Comparison of ENCODE assay signal across 8 cellular contexts in genomic region chr7:4745265-4745919, GRCh38. TPM values are rescaled to one million over a fixed set of nuclear protein-coding genes. Genes with fewer than 3 reads are reported as not detected.
DNase-seq lines count a peak whose midpoint lies in the region; ATAC-seq and TF ChIP-seq lines count a peak whose summit lies in the region.

No MANE protein-coding gene starts in this region.

- ATAC-seq in GM18502 (IDR thresholded peaks at IDR 0.05; ENCODE audit: poor library complexity, unreplicated experiment) (peak; percentile 26), HG02970 (IDR thresholded peaks at IDR 0.05; ENCODE audit: low FRiP score, unreplicated experiment) (peak; percentile 25), upper lobe of right lung (no peak)
- ATAC-seq in activated T-cell treated with anti-CD3 and anti-CD28 coated beads, Interleukin-2, amount 50 U/mL, for 4 hours: peak; percentile 21 to 25

- no peaks in the 10 kb centered on the region for H3K9me3 Mint-ChIP-seq in activated T-cell treated with anti-CD3 and anti-CD28 coated beads, Interleukin-2, amount 50 U/mL, for 4 hours

- no peaks in the 10 kb centered on the region for H3K9me3 ChIP-seq in liver (ENCODE audit: control insufficient read depth in 4 of 4, low read length in 3 of 4)
- H3K9me3 ChIP-seq in upper lobe of right lung: no peaks in the 10 kb centered on the region

- peak overlapping the region; percentile 84 to 93 for H3K27ac ChIP-seq in liver (ENCODE audit: low read depth in 1 of 2, low read length in 2 of 2)
- H3K27ac ChIP-seq in upper lobe of right lung: peak overlapping the region; percentile 99

- peaks cover 28% of the 10 kb centered on the region for H3K36me3 Mint-ChIP-seq in activated T-cell treated with anti-CD3 and anti-CD28 coated beads, Interleukin-2, amount 50 U/mL, for 4 hours (ENCODE audit: insufficient read depth)

- WGBS in liver: 7% methylated on average over 18 of the region's 18 CpGs

- peaks cover 8 to 25% (median 16%) of the 10 kb centered on the region in 4 donors for H3K4me1 ChIP-seq in liver (ENCODE audit: control insufficient read depth in 4 of 4, insufficient read depth in 4 of 4, low read length in 3 of 4)
- H3K4me1 ChIP-seq in upper lobe of right lung: peaks cover 47% of the 10 kb centered on the region

- TF ChIP-seq CTCF in liver (IDR thresholded peaks at IDR 0.05; ENCODE audit: low read depth, low read length, missing input control): no peak
- TF ChIP-seq CTCF in upper lobe of right lung (IDR thresholded peaks at IDR 0.05): no peak

- H3K27me3 Mint-ChIP-seq in activated T-cell treated with anti-CD3 and anti-CD28 coated beads, Interleukin-2, amount 50 U/mL, for 4 hours (ENCODE audit: low read depth): no peaks in the 10 kb centered on the region

- H3K9ac ChIP-seq in liver (ENCODE audit: low read depth in 1 of 2, low read length in 2 of 2): peak overlapping the region; percentile 36 to 79

- H3K36me3 ChIP-seq in liver (ENCODE audit: control insufficient read depth in 4 of 4, insufficient read depth in 3 of 4, low read depth in 1 of 4, low read length in 3 of 4): peaks cover 0 to 10% (median 5%) of the 10 kb centered on the region in 4 donors
- peaks cover 32% of the 10 kb centered on the region for H3K36me3 ChIP-seq in upper lobe of right lung

- intact Hi-C loops in upper lobe of right lung (cut with DNase I): loop anchor here (10.0 kb wide), 1 partner anchor 61 kb away; the partner anchor contains the start of gene FOXK1

- H3K4me3 ChIP-seq in liver (ENCODE audit: low read depth in 1 of 3, low read length in 3 of 3) (peak overlapping the region; percentile 9 to 63 (median 39)), upper lobe of right lung (peak overlapping the region; percentile 42)

- H3K4me1 Mint-ChIP-seq in activated T-cell treated with anti-CD3 and anti-CD28 coated beads, Interleukin-2, amount 50 U/mL, for 4 hours (ENCODE audit: low read depth): peaks cover 69% of the 10 kb centered on the region

- peak overlapping the region; percentile 81 for H3K4me3 Mint-ChIP-seq in activated T-cell treated with anti-CD3 and anti-CD28 coated beads, Interleukin-2, amount 50 U/mL, for 4 hours

- TF ChIP-seq RAD21 in liver (IDR thresholded peaks at IDR 0.05): no peak

- no peak for DNase-seq in activated T-cell treated with anti-CD3 and anti-CD28 coated beads, Interleukin-2, amount 50 U/mL, for 4 hours
- no peak for DNase-seq in upper lobe of right lung
- DNase-seq in NCI-H524 treated with DMSO at 0.1 percent for 48 hours (lab: John Stamatoyannopoulos, UW): no peak
- DNase-seq in pons (ENCODE audit: low spot score): no peak
- no peak for DNase-seq in stimulated activated CD8-positive, alpha-beta memory T cell treated with anti-CD3 and anti-CD28 coated beads, Interleukin-4, amount 100 ng/mL, for 48 hours

- H3K27me3 ChIP-seq in liver (ENCODE audit: control insufficient read depth in 4 of 4, insufficient read depth in 4 of 4, low read length in 3 of 4) (no peaks in the 10 kb centered on the region), upper lobe of right lung (no peaks in the 10 kb centered on the region)

TF ChIP-seq in liver, 16 proteins besides CTCF, POLR2A, EP300 and RAD21:
- TF ChIP-seq FOXA2 (IDR thresholded peaks at IDR 0.05) (no peak), YY1 (IDR thresholded peaks at IDR 0.05) (peak; percentile 75), NR2F2 (IDR thresholded peaks at IDR 0.05) (peak; percentile 17), GABPA (IDR thresholded peaks at IDR 0.05 in 1 of 2, conservative IDR thresholded peaks at IDR 0.05 in 1 of 2) (no peak), RXRA (IDR thresholded peaks at IDR 0.05) (no peak), ZBTB33 (IDR thresholded peaks at IDR 0.05) (no peak), TAF1 (conservative IDR thresholded peaks at IDR 0.05) (peak; percentile 36), HNF4A (conservative IDR thresholded peaks at IDR 0.05) (no peak), MAX (IDR thresholded peaks at IDR 0.05) (no peak), EGR1 (IDR thresholded peaks at IDR 0.05; ENCODE audit: low read depth in 2 of 2) (no peak), SP1 (IDR thresholded peaks at IDR 0.05) (no peak), FOXA1 (IDR thresholded peaks at IDR 0.05) (no peak)
- TF ChIP-seq, protein P1, sequence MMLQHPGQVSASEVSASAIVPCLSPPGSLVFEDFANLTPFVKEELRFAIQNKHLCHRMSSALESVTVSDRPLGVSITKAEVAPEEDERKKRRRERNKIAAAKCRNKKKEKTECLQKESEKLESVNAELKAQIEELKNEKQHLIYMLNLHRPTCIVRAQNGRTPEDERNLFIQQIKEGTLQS (IDR thresholded peaks at IDR 0.05): no peak

RNA-seq across cellular contexts. Expression of gene AP5Z1, which starts 30.0 kb away (rescaled TPM):
- 10 to 100 TPM; 81.1 to 92.3 (median 84.4) TPM for total RNA-seq in activated T-cell treated with anti-CD3 and anti-CD28 coated beads, Interleukin-2, amount 50 U/mL, for 4 hours
- total RNA-seq in liver (10 to 100 TPM; 14.5 to 16.0 TPM), upper lobe of right lung (48.9 TPM)
- 10 to 100 TPM; 10.2 to 14.0 TPM for polyA plus RNA-seq in liver
